20 cellular contexts compared by ENCODE assay signal in genomic region chr15:51401065-51401780, GRCh38. TPM values are rescaled to one million over a fixed set of nuclear protein-coding genes. Genes with fewer than 3 reads are reported as not detected.
"Had no signal": no experiment of that assay in that cellular context is flagged by ENCODE, and none has a peak within 500 bp of the region (broad histone marks: within the 10 kb centered on the region; RNA-seq: fewer than 3 reads in every experiment).

No MANE protein-coding gene starts in this region.

- H3K4me3 ChIP-seq: breast epithelium, heart left ventricle, ovary, prostate gland, thyroid gland had no signal

- H3K27ac Mint-ChIP-seq: activated naive CD4-positive, alpha-beta T cell treated with anti-CD3 and anti-CD28 coated beads for 36 hours; activated naive CD8-positive, alpha-beta T cell treated with anti-CD3 and anti-CD28 coated beads, Interleukin-2, amount 10 ng/mL, durations not matched to agents 7 days and 5 days; dendritic cell treated with granulocyte-macrophage colony-stimulating factor and Interleukin-4, amounts not matched to agents 40 ng/mL and 50 ng/mL, for 4 days; natural killer cell treated with Interleukin-12 subunit alpha and Interleukin-12 subunit beta and Interleukin-15 and Interleukin-18, amount 100 ng/mL, for 72 hours; stimulated activated naive CD8-positive, alpha-beta T cell treated with anti-CD3 and anti-CD28 coated beads, Interleukin-15, Interleukin-2, amounts not matched to agents 100 ng/mL and 50 ng/mL, for 24 hours; WTC11 had no signal

- H3K36me3 ChIP-seq: breast epithelium, heart left ventricle, ovary, prostate gland, thyroid gland had no signal

- DNase-seq: activated CD4-positive, alpha-beta T cell treated with anti-CD3 and anti-CD28 coated beads, Interleukin-2, amount 50 U/mL, for 4 hours; activated CD8-positive, alpha-beta memory T cell treated with anti-CD3 and anti-CD28 coated beads for 24 hours; activated naive CD8-positive, alpha-beta T cell treated with anti-CD3 and anti-CD28 coated beads, Interleukin-2, amount 10 ng/mL, durations not matched to agents 7 days and 5 days; amniotic stem cell; effector CD4-positive, alpha-beta T cell; ovary; stimulated activated CD4-positive, alpha-beta T cell treated with anti-CD3 and anti-CD28 coated beads, Interleukin-12 subunit alpha, Interleukin-12 subunit beta, amount 100 ng/mL, for 4 hours; stimulated activated CD4-positive, alpha-beta T cell treated with anti-CD3 and anti-CD28 coated beads, Interleukin-4, amount 100 ng/mL, for 4 hours; T-helper 1 cell had no signal

- H3K4me1 Mint-ChIP-seq: activated naive CD8-positive, alpha-beta T cell treated with anti-CD3 and anti-CD28 coated beads, Interleukin-2, amount 10 ng/mL, durations not matched to agents 7 days and 5 days had no signal

- H3K4me1 ChIP-seq: breast epithelium, prostate gland had no signal

- H3K9me3 ChIP-seq: breast epithelium, heart left ventricle, ovary, prostate gland, thyroid gland had no signal

- H3K27ac ChIP-seq: breast epithelium, heart left ventricle, ovary, prostate gland, thyroid gland had no signal

- H3K4me3 Mint-ChIP-seq: activated naive CD4-positive, alpha-beta T cell treated with anti-CD3 and anti-CD28 coated beads for 36 hours; activated naive CD8-positive, alpha-beta T cell treated with anti-CD3 and anti-CD28 coated beads, Interleukin-2, amount 10 ng/mL, durations not matched to agents 7 days and 5 days; dendritic cell treated with granulocyte-macrophage colony-stimulating factor and Interleukin-4, amounts not matched to agents 40 ng/mL and 50 ng/mL, for 4 days; natural killer cell treated with Interleukin-12 subunit alpha and Interleukin-12 subunit beta and Interleukin-15 and Interleukin-18, amount 100 ng/mL, for 72 hours; stimulated activated naive CD8-positive, alpha-beta T cell treated with anti-CD3 and anti-CD28 coated beads, Interleukin-15, Interleukin-2, amounts not matched to agents 100 ng/mL and 50 ng/mL, for 24 hours; WTC11 had no signal

- H3K9me3 Mint-ChIP-seq: activated naive CD4-positive, alpha-beta T cell treated with anti-CD3 and anti-CD28 coated beads for 36 hours; activated naive CD8-positive, alpha-beta T cell treated with anti-CD3 and anti-CD28 coated beads, Interleukin-2, amount 10 ng/mL, durations not matched to agents 7 days and 5 days; dendritic cell treated with granulocyte-macrophage colony-stimulating factor and Interleukin-4, amounts not matched to agents 40 ng/mL and 50 ng/mL, for 4 days; natural killer cell treated with Interleukin-12 subunit alpha and Interleukin-12 subunit beta and Interleukin-15 and Interleukin-18, amount 100 ng/mL, for 72 hours; stimulated activated naive CD8-positive, alpha-beta T cell treated with anti-CD3 and anti-CD28 coated beads, Interleukin-15, Interleukin-2, amounts not matched to agents 100 ng/mL and 50 ng/mL, for 24 hours; WTC11 had no signal

- ATAC-seq: natural killer cell treated with Interleukin-12 subunit alpha and Interleukin-12 subunit beta and Interleukin-15 and Interleukin-18, amount 100 ng/mL, for 72 hours had no signal

- H3K27me3 ChIP-seq: breast epithelium, heart left ventricle, ovary, thyroid gland had no signal

- H3K36me3 Mint-ChIP-seq: activated naive CD8-positive, alpha-beta T cell treated with anti-CD3 and anti-CD28 coated beads, Interleukin-2, amount 10 ng/mL, durations not matched to agents 7 days and 5 days; natural killer cell treated with Interleukin-12 subunit alpha and Interleukin-12 subunit beta and Interleukin-15 and Interleukin-18, amount 100 ng/mL, for 72 hours; WTC11 had no signal

RNA-seq across cellular contexts. Expression of gene GLDN, which starts 59.8 kb away (rescaled TPM):
- total RNA-seq: activated naive CD4-positive, alpha-beta T cell treated with anti-CD3 and anti-CD28 coated beads for 36 hours; activated naive CD8-positive, alpha-beta T cell treated with anti-CD3 and anti-CD28 coated beads, Interleukin-2, amount 10 ng/mL, durations not matched to agents 7 days and 5 days; epithelial cell of proximal tubule; lung microvascular endothelial cell; natural killer cell treated with Interleukin-12 subunit alpha and Interleukin-12 subunit beta and Interleukin-15 and Interleukin-18, amount 100 ng/mL, for 72 hours had no signal
